ENCODE assay signal across 17 cellular contexts in genomic region chr4:113397114-113397701, GRCh38.
A peak's percentile ranks its signal among the peaks of the same experiment; 100 is the strongest.
DNase-seq lines count a peak whose midpoint lies in the region; ATAC-seq and TF ChIP-seq lines count a peak whose summit lies in the region.
"Had no signal": no experiment of that assay in that cellular context is flagged by ENCODE, and none has a peak within 500 bp of the region (broad histone marks: within the 10 kb centered on the region; RNA-seq: fewer than 3 reads in every experiment).

No MANE protein-coding gene starts in this region.

- H4K20me1 ChIP-seq in PC-9 (ENCODE audit: insufficient read depth), result no peaks in the 10 kb centered on the region

- H3K4me1 Mint-ChIP-seq in activated CD8-positive, alpha-beta T cell treated with anti-CD3 and anti-CD28 coated beads for 36 hours (ENCODE audit: low read depth), result peaks cover 4% of the 10 kb centered on the region

- H3K4me3 Mint-ChIP-seq in activated CD8-positive, alpha-beta T cell treated with anti-CD3 and anti-CD28 coated beads for 36 hours, result no peak overlapping the region
- H3K4me3 Mint-ChIP-seq: activated T-cell treated with anti-CD3 and anti-CD28 coated beads, Interleukin-2, amount 50 U/mL, for 72 hours had no signal

- no peak overlapping the region for H3K18ac ChIP-seq in mesenchymal stem cell (ENCODE audit: low read depth in 1 of 2, low read length in 2 of 2)

- H3K14ac ChIP-seq in mesenchymal stem cell (ENCODE audit: low read length in 2 of 2), result no peak overlapping the region

- CTCF ChIA-PET in activated CD8-positive, alpha-beta T cell treated with anti-CD3 and anti-CD28 coated beads for 36 hours (lab: Charles Lee), result no interaction called here
- CTCF ChIA-PET in PC-9 (lab: Charles Lee), result no interaction called here

- H3K4me3 ChIP-seq in fibroblast of mammary gland (ENCODE audit: control insufficient read depth, low read depth, low read length) (no peak overlapping the region), mesenchymal stem cell (ENCODE audit: insufficient read depth in 1 of 2, low read depth in 1 of 2, low read length in 2 of 2) (no peak overlapping the region), PC-9 (no peak overlapping the region)
- H3K4me3 ChIP-seq: cardiac muscle cell, esophagus squamous epithelium, suprapubic skin had no signal

- H2AK5ac ChIP-seq in mesenchymal stem cell (ENCODE audit: low read length, severe bottlenecking), result no peak overlapping the region

- no peak overlapping the region for H3K23ac ChIP-seq in mesenchymal stem cell (ENCODE audit: low read length in 2 of 2)

- H3K9ac ChIP-seq in mesenchymal stem cell (ENCODE audit: low read length), result peak overlapping the region; percentile 80

- intact Hi-C loops in Right ventricle myocardium inferior (cut with DNase I), result loop anchor here (5.0 to 10.0 kb wide), 3 partner anchors 118 to 988 kb away; partner anchors contain the start of gene CAMK2D
- intact Hi-C loops in cardiac septum (cut with DNase I), result loop anchor here (5.0 to 10.0 kb wide), 5 partner anchors 40 to 988 kb away; no protein-coding TSS in a partner anchor
- intact Hi-C loops in activated CD8-positive, alpha-beta T cell treated with anti-CD3 and anti-CD28 coated beads for 36 hours (cut with micrococcal nuclease), result loop anchor here (10.0 kb wide), 3 partner anchors 558 to 788 kb away; no protein-coding TSS in a partner anchor
- intact Hi-C loops in PC-9 (cut with micrococcal nuclease; ENCODE audit: unreplicated experiment), result loop anchor here (10.0 kb wide), 2 partner anchors 122 to 508 kb away; no protein-coding TSS in a partner anchor

- peak; percentile 73 for ATAC-seq in Right ventricle myocardium inferior
- no peak for ATAC-seq in activated CD8-positive, alpha-beta T cell treated with anti-CD3 and anti-CD28 coated beads for 36 hours
- ATAC-seq: activated T-cell treated with anti-CD3 and anti-CD28 coated beads, Interleukin-2, amount 50 U/mL, for 72 hours; left colon had no signal

- H3K9me2 ChIP-seq in PC-9 (ENCODE audit: insufficient read depth), result no peaks in the 10 kb centered on the region

- H2AFZ ChIP-seq in mesenchymal stem cell (ENCODE audit: low read depth, low read length), result no peak overlapping the region
- H2AFZ ChIP-seq in PC-9, result no peak overlapping the region

- H3K36me3 ChIP-seq in mesenchymal stem cell (ENCODE audit: control insufficient read depth in 1 of 2, insufficient read depth in 2 of 2, low read depth in 1 of 2, low read length in 2 of 2) (no peaks in the 10 kb centered on the region), PC-9 (ENCODE audit: low read depth) (no peaks in the 10 kb centered on the region)
- H3K36me3 ChIP-seq: cardiac muscle cell, esophagus squamous epithelium, suprapubic skin had no signal

- no peak overlapping the region for H3K27ac Mint-ChIP-seq in activated CD8-positive, alpha-beta T cell treated with anti-CD3 and anti-CD28 coated beads for 36 hours
- H3K27ac Mint-ChIP-seq: activated T-cell treated with anti-CD3 and anti-CD28 coated beads, Interleukin-2, amount 50 U/mL, for 72 hours had no signal

- H4K91ac ChIP-seq in mesenchymal stem cell (ENCODE audit: low read length), result no peak overlapping the region

- H3K79me2 ChIP-seq in PC-9 (ENCODE audit: low read depth), result no peaks in the 10 kb centered on the region

- H3K27me3 Mint-ChIP-seq in activated CD8-positive, alpha-beta T cell treated with anti-CD3 and anti-CD28 coated beads for 36 hours, result peaks cover 4% of the 10 kb centered on the region

- H2BK120ac ChIP-seq in mesenchymal stem cell (ENCODE audit: low read depth, low read length), result no peak overlapping the region

- peak overlapping the region; percentile 80 for H4K8ac ChIP-seq in mesenchymal stem cell (ENCODE audit: low read length)

- no peak overlapping the region for H2BK12ac ChIP-seq in mesenchymal stem cell (ENCODE audit: low read length in 2 of 2)

- no peaks in the 10 kb centered on the region for H3K9me3 Mint-ChIP-seq in activated CD8-positive, alpha-beta T cell treated with anti-CD3 and anti-CD28 coated beads for 36 hours
- H3K9me3 Mint-ChIP-seq: activated T-cell treated with anti-CD3 and anti-CD28 coated beads, Interleukin-2, amount 50 U/mL, for 72 hours had no signal

- H3K4me1 ChIP-seq in mesenchymal stem cell (ENCODE audit: control insufficient read depth, insufficient read depth, low read depth, low read length) (peaks cover 4% of the 10 kb centered on the region), PC-9 (replicated peaks; ENCODE audit: insufficient read depth) (no peaks in the 10 kb centered on the region; the same call in 1 of the 2 replicates)

- peak overlapping the region; percentile 76 for H2BK5ac ChIP-seq in mesenchymal stem cell (ENCODE audit: low read depth, low read length, poor library complexity, severe bottlenecking)

- H3K4me2 ChIP-seq in mesenchymal stem cell (ENCODE audit: low read length, poor library complexity, severe bottlenecking), result peak overlapping the region; percentile 3
- H3K4me2 ChIP-seq in PC-9, result no peak overlapping the region

- no TSS peak for BruUV-seq in PC-9 (replicated peaks; lab: Mats Ljungman, UMichigan)

- no peaks in the 10 kb centered on the region for H3K36me3 Mint-ChIP-seq in activated CD8-positive, alpha-beta T cell treated with anti-CD3 and anti-CD28 coated beads for 36 hours (ENCODE audit: low read depth)

- TF ChIP-seq CTCF in fibroblast of mammary gland (conservative IDR thresholded peaks at IDR 0.05; ENCODE audit: control insufficient read depth, insufficient read depth, low read depth, low read length) (no peak), PC-9 (conservative IDR thresholded peaks at IDR 0.05) (no peak)
- TF ChIP-seq CTCF in activated CD8-positive, alpha-beta T cell treated with anti-CD3 and anti-CD28 coated beads for 36 hours (IDR thresholded peaks at IDR 0.05), result no peak

- H3K27me3 ChIP-seq in mesenchymal stem cell (ENCODE audit: control insufficient read depth in 1 of 2, insufficient read depth in 1 of 2, low read length in 2 of 2), result no peaks in the 10 kb centered on the region
- no peaks in the 10 kb centered on the region for H3K27me3 ChIP-seq in PC-9 (ENCODE audit: insufficient read depth, low read depth)
- H3K27me3 ChIP-seq: cardiac muscle cell, esophagus squamous epithelium, suprapubic skin had no signal

- H3K27ac ChIP-seq in mesenchymal stem cell (ENCODE audit: low read length, poor library complexity, severe bottlenecking) (peak overlapping the region; percentile 96), PC-9 (no peak overlapping the region)
- H3K27ac ChIP-seq: cardiac muscle cell, esophagus squamous epithelium, suprapubic skin had no signal

- POLR2A ChIA-PET in activated CD8-positive, alpha-beta T cell treated with anti-CD3 and anti-CD28 coated beads for 36 hours (lab: Charles Lee), result no interaction called here
- POLR2A ChIA-PET in PC-9 (lab: Charles Lee; ENCODE audit: unreplicated experiment), result no interaction called here

- no peak overlapping the region for H2BK15ac ChIP-seq in mesenchymal stem cell (ENCODE audit: low read depth, poor library complexity, severe bottlenecking)

- H3K9me3 ChIP-seq in mesenchymal stem cell (ENCODE audit: control insufficient read depth, low read length) (no peaks in the 10 kb centered on the region), PC-9 (ENCODE audit: insufficient read depth, low read depth) (no peaks in the 10 kb centered on the region)
- H3K9me3 ChIP-seq: esophagus squamous epithelium, suprapubic skin had no signal

- H3K79me1 ChIP-seq in mesenchymal stem cell (replicated peaks; ENCODE audit: low read length, poor library complexity, severe bottlenecking), result peaks cover 3% of the 10 kb centered on the region

- no peaks in the 10 kb centered on the region for H3F3A ChIP-seq in PC-9 (ENCODE audit: insufficient read depth, low read depth)

- DNase-seq in Right ventricle myocardium inferior (ENCODE audit: missing footprints) (no peak), cardiac septum (ENCODE audit: low spot score) (no peak), fibroblast of mammary gland (ENCODE audit: low read depth) (peak; percentile 72), mesenchymal stem cell (peak; percentile 14), Ammon's horn (ENCODE audit: low spot score) (no peak), PC-9 (no peak)
- no peak for DNase-seq in activated CD8-positive, alpha-beta T cell treated with anti-CD3 and anti-CD28 coated beads for 36 hours
- DNase-seq in activated naive CD4-positive, alpha-beta T cell treated with Interleukin-2 at 50 U/mL for 16 hours, result no peak
- DNase-seq: 8988T; activated CD4-positive, alpha-beta T cell treated with anti-CD3 and anti-CD28 coated beads for 1 hour; activated T-cell treated with anti-CD3 and anti-CD28 coated beads, Interleukin-2, amount 50 U/mL, for 72 hours; DND-41; esophagus squamous epithelium; left colon; NCI-H2029 had no signal

- WGBS in mesenchymal stem cell, result 77% methylated on average over 4 of the region's 5 CpGs

- H3K4ac ChIP-seq in mesenchymal stem cell (ENCODE audit: low read depth in 1 of 2, low read length in 2 of 2), result no peak overlapping the region

Comparison
In these comparisons a context has a peak if more than half of its experiments do, and no peak if none do; other contexts are left out.
1. DNase-seq: peak in fibroblast of mammary gland (single experiment) and mesenchymal stem cell (single experiment); none in Right ventricle myocardium inferior (single experiment), cardiac septum (single experiment), Ammon's horn (single experiment), activated CD8-positive, alpha-beta T cell treated with anti-CD3 and anti-CD28 coated beads for 36 hours (single experiment), activated naive CD4-positive, alpha-beta T cell treated with Interleukin-2 at 50 U/mL for 16 hours (single experiment) and PC-9 (0 of 2).